ENCODE assay signal across 8 cellular contexts in genomic region chr1:27233677-27234053, GRCh38. TPM values are rescaled to one million over a fixed set of nuclear protein-coding genes. Genes with fewer than 3 reads are reported as not detected.
A peak's percentile ranks its signal among the peaks of the same experiment; 100 is the strongest.
DNase-seq lines count a peak whose midpoint lies in the region; ATAC-seq and FAIRE-seq lines count a peak whose summit lies in the region.

No MANE protein-coding gene starts in this region.

- H3K9ac ChIP-seq in BLaER1 treated with 17β-estradiol and CSF1 and Interleukin-3, amounts not matched to agents 10 nM and 100 nM: peak overlapping the region; percentile 31 to 82 (median 78); a peak in 20 of 22 replicates

- H3K4me3 Mint-ChIP-seq in activated T-helper 2 cell treated with anti-CD3 and anti-CD28 coated beads, Interferon-gamma antibody, Interleukin-2, Interleukin-4, amounts not matched to agents 10 μg/mL and 5 μg/mL and 100 μg/mL, durations not matched to agents 14 hours and 24 hours and 36 hours (ENCODE audit: low read depth): peak overlapping the region; percentile 98
- H3K4me3 Mint-ChIP-seq in stimulated activated naive CD8-positive, alpha-beta T cell treated with anti-CD3 and anti-CD28 coated beads, Interleukin-15, Interleukin-2, amounts not matched to agents 100 ng/mL and 50 ng/mL, for 24 hours: peak overlapping the region; percentile 93

- no peaks in the 10 kb centered on the region for H3K27me3 Mint-ChIP-seq in activated T-helper 2 cell treated with anti-CD3 and anti-CD28 coated beads, Interferon-gamma antibody, Interleukin-2, Interleukin-4, amounts not matched to agents 10 μg/mL and 5 μg/mL and 100 μg/mL, durations not matched to agents 14 hours and 24 hours and 36 hours (ENCODE audit: low read depth)
- H3K27me3 Mint-ChIP-seq in stimulated activated naive CD8-positive, alpha-beta T cell treated with anti-CD3 and anti-CD28 coated beads, Interleukin-15, Interleukin-2, amounts not matched to agents 100 ng/mL and 50 ng/mL, for 24 hours: no peaks in the 10 kb centered on the region

- H3K27me3 ChIP-seq in BLaER1 treated with 17β-estradiol and CSF1 and Interleukin-3, amounts not matched to agents 10 nM and 100 nM: no peaks in the 10 kb centered on the region

- H3K4me2 ChIP-seq in BLaER1 treated with 17β-estradiol and CSF1 and Interleukin-3, amounts not matched to agents 10 nM and 100 nM: peak overlapping the region; percentile 66 to 96 (median 85)

- H3K27ac Mint-ChIP-seq in activated T-helper 2 cell treated with anti-CD3 and anti-CD28 coated beads, Interferon-gamma antibody, Interleukin-2, Interleukin-4, amounts not matched to agents 10 μg/mL and 5 μg/mL and 100 μg/mL, durations not matched to agents 14 hours and 24 hours and 36 hours: peak overlapping the region; percentile 55
- H3K27ac Mint-ChIP-seq in stimulated activated naive CD8-positive, alpha-beta T cell treated with anti-CD3 and anti-CD28 coated beads, Interleukin-15, Interleukin-2, amounts not matched to agents 100 ng/mL and 50 ng/mL, for 24 hours: peak overlapping the region; percentile 63

- no peak for FAIRE-seq in GM19239 (lab: Jason Lieb, UNC)

- H3K9me3 Mint-ChIP-seq in activated T-helper 2 cell treated with anti-CD3 and anti-CD28 coated beads, Interferon-gamma antibody, Interleukin-2, Interleukin-4, amounts not matched to agents 10 μg/mL and 5 μg/mL and 100 μg/mL, durations not matched to agents 14 hours and 24 hours and 36 hours: no peaks in the 10 kb centered on the region
- no peaks in the 10 kb centered on the region for H3K9me3 Mint-ChIP-seq in stimulated activated naive CD8-positive, alpha-beta T cell treated with anti-CD3 and anti-CD28 coated beads, Interleukin-15, Interleukin-2, amounts not matched to agents 100 ng/mL and 50 ng/mL, for 24 hours

- H3K27ac ChIP-seq in BLaER1 treated with 17β-estradiol and CSF1 and Interleukin-3, amounts not matched to agents 10 nM and 100 nM: peak overlapping the region in 10 of 11 experiments; percentile 36 to 77 (median 68); a peak in 21 of 22 replicates

- no peaks in the 10 kb centered on the region for H3K36me3 ChIP-seq in BLaER1 treated with 17β-estradiol and CSF1 and Interleukin-3, amounts not matched to agents 10 nM and 100 nM

- H3K4me3 ChIP-seq in BLaER1 treated with 17β-estradiol and CSF1 and Interleukin-3, amounts not matched to agents 10 nM and 100 nM: peak overlapping the region; percentile 41 to 82 (median 72)

- peak; percentile 2 for ATAC-seq in HG03097 (IDR thresholded peaks at IDR 0.05; ENCODE audit: low FRiP score, unreplicated experiment)

- intact Hi-C loops in activated T-helper 2 cell treated with anti-CD3 and anti-CD28 coated beads, Interferon-gamma antibody, Interleukin-2, Interleukin-4, amounts not matched to agents 10 μg/mL and 5 μg/mL and 100 μg/mL, durations not matched to agents 14 hours and 24 hours and 36 hours (cut with micrococcal nuclease): loop anchor here (2.0 kb wide), 1 partner anchor 539 kb away; the partner anchor contains the start of gene STX12

- peaks cover 21 to 37% (median 29%) of the 10 kb centered on the region in 10 experiments for H3K4me1 ChIP-seq in BLaER1 treated with 17β-estradiol and CSF1 and Interleukin-3, amounts not matched to agents 10 nM and 100 nM

- H3K4me1 Mint-ChIP-seq in activated T-helper 2 cell treated with anti-CD3 and anti-CD28 coated beads, Interferon-gamma antibody, Interleukin-2, Interleukin-4, amounts not matched to agents 10 μg/mL and 5 μg/mL and 100 μg/mL, durations not matched to agents 14 hours and 24 hours and 36 hours (ENCODE audit: low read depth): peaks cover 27% of the 10 kb centered on the region
- H3K4me1 Mint-ChIP-seq in stimulated activated naive CD8-positive, alpha-beta T cell treated with anti-CD3 and anti-CD28 coated beads, Interleukin-15, Interleukin-2, amounts not matched to agents 100 ng/mL and 50 ng/mL, for 24 hours (ENCODE audit: low read depth): peaks cover 37% of the 10 kb centered on the region

- H3K9me3 ChIP-seq in BLaER1 treated with 17β-estradiol and CSF1 and Interleukin-3, amounts not matched to agents 10 nM and 100 nM (replicated peaks in 1 of 11): no peaks in the 10 kb centered on the region

- peaks cover 0 to 32% (median 0%) of the 10 kb centered on the region in 11 experiments; a peak in 5 of 22 replicates for H4K20me1 ChIP-seq in BLaER1 treated with 17β-estradiol and CSF1 and Interleukin-3, amounts not matched to agents 10 nM and 100 nM

- DNase-seq in activated T-helper 2 cell treated with anti-CD3 and anti-CD28 coated beads, Interferon-gamma antibody, Interleukin-2, Interleukin-4, amounts not matched to agents 10 μg/mL and 5 μg/mL and 100 μg/mL, durations not matched to agents 14 hours and 24 hours and 36 hours (ENCODE audit: low spot score): no peak
- peak; percentile 20 for DNase-seq in iPS-NIHi11 (ENCODE audit: low spot score)
- DNase-seq in GM19239 (ENCODE audit: insufficient read length, low spot score): no peak
- no peak for DNase-seq in putamen (ENCODE audit: low spot score)
- DNase-seq in AML-193 (lab: John Stamatoyannopoulos, UW): no peak

- peaks cover 3% of the 10 kb centered on the region for H3K36me3 Mint-ChIP-seq in activated T-helper 2 cell treated with anti-CD3 and anti-CD28 coated beads, Interferon-gamma antibody, Interleukin-2, Interleukin-4, amounts not matched to agents 10 μg/mL and 5 μg/mL and 100 μg/mL, durations not matched to agents 14 hours and 24 hours and 36 hours (ENCODE audit: low read depth)
- no peaks in the 10 kb centered on the region for H3K36me3 Mint-ChIP-seq in stimulated activated naive CD8-positive, alpha-beta T cell treated with anti-CD3 and anti-CD28 coated beads, Interleukin-15, Interleukin-2, amounts not matched to agents 100 ng/mL and 50 ng/mL, for 24 hours (ENCODE audit: low read depth)

RNA-seq across cellular contexts. Expression of gene WDTC1, which starts 0.8 kb away (rescaled TPM):
- 22.3 and 22.4 TPM in 2 replicates for total RNA-seq in activated T-helper 2 cell treated with anti-CD3 and anti-CD28 coated beads, Interferon-gamma antibody, Interleukin-2, Interleukin-4, amounts not matched to agents 10 μg/mL and 5 μg/mL and 100 μg/mL, durations not matched to agents 14 hours and 24 hours and 36 hours
